In the genomic region with DNA sequence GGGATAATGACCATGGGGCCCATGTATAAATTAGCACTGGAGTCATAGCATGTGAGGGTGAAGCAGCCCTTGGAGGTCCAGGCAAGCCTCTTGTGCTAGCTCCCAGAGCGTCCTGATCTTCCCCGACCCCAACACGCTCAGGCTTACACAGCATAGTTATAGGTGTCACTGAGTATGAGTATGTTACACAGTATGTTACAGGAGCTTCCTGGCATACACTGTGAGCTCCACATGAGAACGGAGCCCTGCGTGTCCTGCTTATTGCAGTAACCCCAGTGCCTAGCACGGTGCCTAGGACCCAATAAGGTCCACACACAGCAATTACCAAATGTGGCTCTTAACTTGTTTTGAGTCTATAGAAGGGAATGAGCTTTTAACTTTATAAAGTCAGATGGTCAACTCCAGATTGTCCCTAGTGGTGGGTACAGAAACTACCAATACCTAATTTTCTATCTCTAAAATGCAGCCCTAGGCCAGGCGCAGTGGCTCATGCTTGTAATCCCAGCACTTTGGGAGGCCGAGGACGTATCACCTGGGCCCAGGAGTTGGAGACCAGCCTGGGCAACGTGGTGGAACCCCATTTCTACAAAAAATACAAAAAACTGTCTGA, we compare ENCODE assay signal across 8 cellular contexts.
A peak's percentile ranks its signal among the peaks of the same experiment; 100 is the strongest.
DNase-seq lines count a peak whose midpoint lies in the region; ATAC-seq, FAIRE-seq and TF ChIP-seq lines count a peak whose summit lies in the region.

No MANE protein-coding gene starts in this region.

- no peaks in the 10 kb centered on the region for H3K36me3 Mint-ChIP-seq in GM23338 (ENCODE audit: low read depth)

- H3K4me3 Mint-ChIP-seq in GM23338, result no peak overlapping the region

- 0 out of 2 replicates have a peak overlapping the region, but pooled peaks have one; percentile 25 for H2AFZ ChIP-seq in GM23338

- H3K27me3 ChIP-seq in GM23338 (ENCODE audit: insufficient read depth) (no peaks in the 10 kb centered on the region), heart right ventricle (no peaks in the 10 kb centered on the region)

- H3K27ac ChIP-seq in GM23338 (ENCODE audit: low read depth), result no peak overlapping the region
- H3K27ac ChIP-seq in heart right ventricle, result peak overlapping the region in 9 of 10 donors; percentile 27 to 67 (median 47)

- peak; percentile 29 for DNase-seq in GM03348 (ENCODE audit: low spot score)
- peak; percentile 66 for DNase-seq in GM23338 (ENCODE audit: low spot score)
- peak; percentile 56 for DNase-seq in OCI-M1 (lab: John Stamatoyannopoulos, UW)
- no peak for DNase-seq in heart right ventricle
- DNase-seq in stimulated activated naive CD4-positive, alpha-beta T cell treated with Interleukin-2 at 50 U/mL for 16 hours (lab: John Stamatoyannopoulos, UW), result no peak
- DNase-seq in mesenteric fat pad (ENCODE audit: low spot score), result no peak
- no peak for DNase-seq in D721Med (ENCODE audit: insufficient read length, low spot score)

- H3K79me2 ChIP-seq in GM23338 (replicated peaks; ENCODE audit: insufficient read depth), result no peaks in the 10 kb centered on the region

- no peak overlapping the region for H3K4me2 ChIP-seq in GM23338

- H3K9me2 ChIP-seq in GM23338 (ENCODE audit: insufficient read depth), result no peaks in the 10 kb centered on the region

- no peaks in the 10 kb centered on the region for H3K9me3 Mint-ChIP-seq in GM23338

- peaks cover 2% of the 10 kb centered on the region for H3K27me3 Mint-ChIP-seq in GM23338 (ENCODE audit: insufficient read depth, low read depth, poor library complexity)

- H3K4me1 Mint-ChIP-seq in GM23338, result peaks cover 7% of the 10 kb centered on the region

- H3K4me3 ChIP-seq in GM23338 (no peak overlapping the region), heart right ventricle (no peak overlapping the region)

- no peaks in the 10 kb centered on the region for H3K9me3 ChIP-seq in heart right ventricle

- no peaks in the 10 kb centered on the region for H4K20me1 ChIP-seq in GM23338 (replicated peaks; ENCODE audit: insufficient read depth)

- FAIRE-seq in D721Med (lab: Jason Lieb, UNC), result no peak

- peak; percentile 90 for ATAC-seq in GM23338
- ATAC-seq in heart right ventricle, result peak in 6 of 8 donors; percentile 23 to 76 (median 48)
- ATAC-seq in HG02970 (IDR thresholded peaks at IDR 0.05; ENCODE audit: low FRiP score, unreplicated experiment), result no peak

- 85 to 88% methylated on average over 10 of the region's 10 CpGs for WGBS in heart right ventricle, 2 donors

- intact Hi-C loops in heart right ventricle (cut with DNase I), result loop anchor here in 6 of 10 donors (10.0 kb wide), 4 partner anchors 66 to 346 kb away; partner anchors contain the start of genes PRELID2 (in 4 of the 6) and SH3RF2 (in 1 of the 6)

- H3K4me1 ChIP-seq in GM23338 (ENCODE audit: insufficient read depth), result no peaks in the 10 kb centered on the region
- peaks cover 0 to 28% (median 10%) of the 10 kb centered on the region in 9 donors for H3K4me1 ChIP-seq in heart right ventricle

- H3K36me3 ChIP-seq in GM23338 (ENCODE audit: insufficient read depth) (no peaks in the 10 kb centered on the region), heart right ventricle (no peaks in the 10 kb centered on the region)

- H3F3A ChIP-seq in GM23338 (replicated peaks; ENCODE audit: low read depth), result no peaks in the 10 kb centered on the region

- TF ChIP-seq CTCF in GM23338 (conservative IDR thresholded peaks at IDR 0.05; ENCODE audit: low read depth in 2 of 2), result peak; percentile 47 to 63
- peak in 8 of 9 donors; percentile 19 to 51 (median 37) for TF ChIP-seq CTCF in heart right ventricle (IDR thresholded peaks at IDR 0.05)
- TF ChIP-seq CTCF in D721Med (IDR thresholded peaks at IDR 0.05; ENCODE audit: insufficient read depth, missing control alignments), result no peak

- H3K27ac Mint-ChIP-seq in GM23338, result no peak overlapping the region

TF ChIP-seq in GM23338, 12 proteins besides CTCF, POLR2A, EP300 and RAD21:
- no peak for TF ChIP-seq EZH2phosphoT487 (IDR thresholded peaks at IDR 0.05; ENCODE audit: unreplicated experiment)
- TF ChIP-seq ZNF114 (CRISPR knock-in tag; IDR thresholded peaks at IDR 0.05), result no peak
- no peak for TF ChIP-seq STAT1 (IDR thresholded peaks at IDR 0.05; ENCODE audit: unreplicated experiment)
- no peak for TF ChIP-seq EZH2 (IDR thresholded peaks at IDR 0.05; ENCODE audit: low read depth, unreplicated experiment)
- TF ChIP-seq NANOG (IDR thresholded peaks at IDR 0.05; ENCODE audit: borderline replicate concordance), result no peak
- no peak for TF ChIP-seq POLR2AphosphoS5 (IDR thresholded peaks at IDR 0.05; ENCODE audit: low read depth)

Comparison
In these comparisons a context has a peak if more than half of its experiments do, and no peak if none do; other contexts are left out.
1. DNase-seq: peak in GM03348 (single experiment), GM23338 (single experiment) and OCI-M1 (single experiment); none in heart right ventricle (0 of 2), stimulated activated naive CD4-positive, alpha-beta T cell treated with Interleukin-2 at 50 U/mL for 16 hours (single experiment), mesenteric fat pad (single experiment) and D721Med (single experiment).